Comparison of ENCODE assay signal across 7 cellular contexts in the genomic region with DNA sequence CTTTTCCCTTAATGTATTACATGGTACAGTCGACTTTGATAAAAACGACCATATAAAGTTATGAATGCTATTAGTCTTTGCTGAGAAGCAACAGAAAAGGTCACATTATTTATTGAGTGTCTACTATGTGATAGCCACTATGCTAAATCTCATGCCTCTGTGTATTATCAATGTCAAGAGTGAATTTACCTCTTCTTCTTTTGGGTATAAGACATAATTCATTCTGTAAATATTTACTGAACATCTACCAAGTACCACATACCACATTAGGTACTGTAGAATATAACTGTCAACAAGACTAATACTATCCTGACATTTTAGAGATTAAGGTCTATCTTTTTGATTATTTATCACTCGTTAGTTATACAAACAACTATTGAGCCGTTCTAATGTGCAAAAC.
"Had no signal": no experiment of that assay in that cellular context is flagged by ENCODE, and none has a peak within 500 bp of the region (broad histone marks: within the 10 kb centered on the region; RNA-seq: fewer than 3 reads in every experiment).

No MANE protein-coding gene starts in this region.

- H3K4me3 Mint-ChIP-seq: HFFc6 had no signal

- H3K27ac ChIP-seq: GM23248 had no signal

- H3K36me3 ChIP-seq: HAP-1 had no signal

- H3K9ac ChIP-seq: GM23248 had no signal

- DNase-seq: GM23248, GOT3, H7, HFFc6, IMR-90 had no signal

- H3K9me3 Mint-ChIP-seq: HFFc6 had no signal

- H2AFZ ChIP-seq: GM23248 had no signal

- H3K9me3 ChIP-seq: HAP-1 had no signal

- H3K4me3 ChIP-seq: GM23248, HAP-1, K562 had no signal

- H3K27ac Mint-ChIP-seq: HFFc6 had no signal
